8 cellular contexts compared by ENCODE assay signal in genomic region chr12:103964805-103965204, GRCh38. TPM values are rescaled to one million over a fixed set of nuclear protein-coding genes. Genes with fewer than 3 reads are reported as not detected.
DNase-seq lines count a peak whose midpoint lies in the region; ATAC-seq, FAIRE-seq and TF ChIP-seq lines count a peak whose summit lies in the region.

No MANE protein-coding gene starts in this region.

- H3K27me3 Mint-ChIP-seq in IgD-negative memory B cell = no peaks in the 10 kb centered on the region

- H3K27ac Mint-ChIP-seq in IgD-negative memory B cell = peak overlapping the region; percentile 94 to 98 (median 97)

- peak overlapping the region; percentile 99 for H3K9ac ChIP-seq in mucosa of stomach (ENCODE audit: low read length)

- H3K9me3 Mint-ChIP-seq in IgD-negative memory B cell = no peaks in the 10 kb centered on the region

- H3K27ac ChIP-seq in 22Rv1 = peak overlapping the region; percentile 86

- no peaks in the 10 kb centered on the region for H3K36me3 ChIP-seq in mucosa of stomach (ENCODE audit: control insufficient read depth, insufficient read depth, low read length)

- H3K36me3 Mint-ChIP-seq in IgD-negative memory B cell = peaks cover 2% of the 10 kb centered on the region

- peaks cover 26 to 34% (median 31%) of the 10 kb centered on the region in 3 donors for H3K4me1 Mint-ChIP-seq in IgD-negative memory B cell

- peak overlapping the region; percentile 94 to 100 (median 97) for H3K4me3 Mint-ChIP-seq in IgD-negative memory B cell

- TF ChIP-seq CTCF in 22Rv1 (IDR thresholded peaks at IDR 0.05) = no peak
- TF ChIP-seq CTCF in choroid plexus epithelial cell (conservative IDR thresholded peaks at IDR 0.05; ENCODE audit: low read depth, low read length) = no peak

- DNase-seq in choroid plexus epithelial cell (ENCODE audit: low read depth) (no peak), NCI-H2227 (lab: John Stamatoyannopoulos, UW; ENCODE audit: unreplicated experiment) (no peak), urothelium cell line (ENCODE audit: low spot score) (no peak)

- H3K9me3 ChIP-seq in mucosa of stomach (ENCODE audit: control insufficient read depth, low read length) = no peaks in the 10 kb centered on the region

- no peaks in the 10 kb centered on the region for H3K27me3 ChIP-seq in mucosa of stomach (ENCODE audit: control insufficient read depth, insufficient read depth, low read length)

- H3K4me1 ChIP-seq in mucosa of stomach (ENCODE audit: control insufficient read depth, insufficient read depth, low read length) = peaks cover 11% of the 10 kb centered on the region

- peak overlapping the region; percentile 84 for H3K4me3 ChIP-seq in choroid plexus epithelial cell (ENCODE audit: low read depth, low read length)
- H3K4me3 ChIP-seq in mucosa of stomach (ENCODE audit: low read length) = peak overlapping the region; percentile 97

- FAIRE-seq in urothelium cell line (lab: Jason Lieb, UNC) = no peak

- ATAC-seq in GM19351 (IDR thresholded peaks at IDR 0.05; ENCODE audit: unreplicated experiment) (no peak), GM21515 (IDR thresholded peaks at IDR 0.05; ENCODE audit: unreplicated experiment) (no peak)

RNA-seq across cellular contexts. Expression of gene TDG, which starts 0.9 kb away (rescaled TPM):
- 19.3 TPM for polyA plus RNA-seq in IgD-negative memory B cell

RNA-seq across cellular contexts. Expression of gene HSP90B1, which starts 34.6 kb away (rescaled TPM):
- polyA plus RNA-seq in IgD-negative memory B cell = 274 TPM
